Comparison of ENCODE assay signal across 12 cellular contexts in the genomic region with DNA sequence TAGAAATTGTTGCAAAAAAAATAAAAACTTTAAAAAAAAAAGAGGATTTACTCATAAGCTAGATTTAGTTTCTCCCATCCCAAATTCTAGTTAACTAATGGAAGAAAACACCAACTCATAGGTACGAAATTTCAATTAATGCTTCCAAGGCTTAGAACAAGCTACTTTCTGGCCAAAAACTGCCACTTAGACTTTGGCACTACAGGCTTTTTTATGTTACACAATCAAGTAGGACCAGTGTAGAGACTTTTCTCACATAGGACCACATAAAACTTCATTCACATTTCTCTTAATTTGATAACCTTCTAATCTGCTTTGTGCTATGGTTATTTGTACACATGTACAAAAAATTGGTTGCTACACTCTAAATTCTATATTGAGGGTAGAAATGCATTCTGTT. TPM values are rescaled to one million over a fixed set of nuclear protein-coding genes. Genes with fewer than 3 reads are reported as not detected.
A peak's percentile ranks its signal among the peaks of the same experiment; 100 is the strongest.
DNase-seq lines count a peak whose midpoint lies in the region; TF ChIP-seq lines count a peak whose summit lies in the region.
"Had no signal": no experiment of that assay in that cellular context is flagged by ENCODE, and none has a peak within 500 bp of the region (broad histone marks: within the 10 kb centered on the region; RNA-seq: fewer than 3 reads in every experiment).

No MANE protein-coding gene starts in this region.

- H3K4me1 ChIP-seq in liver (ENCODE audit: control insufficient read depth in 4 of 4, insufficient read depth in 4 of 4, low read length in 3 of 4) (peaks cover 12 to 56% (median 39%) of the 10 kb centered on the region in 4 donors), subcutaneous abdominal adipose tissue (ENCODE audit: control insufficient read depth in 5 of 5, insufficient read depth in 5 of 5, low read length in 5 of 5) (peaks cover 3 to 68% (median 54%) of the 10 kb centered on the region in 5 donors)

- H3K9me3 ChIP-seq in WERI-Rb-1 (ENCODE audit: severe bottlenecking) = no peaks in the 10 kb centered on the region
- no peaks in the 10 kb centered on the region for H3K9me3 ChIP-seq in liver (ENCODE audit: control insufficient read depth in 4 of 4, low read length in 3 of 4)
- no peaks in the 10 kb centered on the region for H3K9me3 ChIP-seq in subcutaneous abdominal adipose tissue (ENCODE audit: control insufficient read depth in 5 of 5, low read length in 5 of 5)
- H3K9me3 ChIP-seq: tibial nerve had no signal

- peaks cover 55% of the 10 kb centered on the region for H3K4me1 Mint-ChIP-seq in activated T-cell treated with anti-CD3 and anti-CD28 coated beads, Interleukin-2, amount 50 U/mL, for 24 hours (ENCODE audit: low read depth)

- TF ChIP-seq CTCF in WERI-Rb-1 (IDR thresholded peaks at IDR 0.05; ENCODE audit: low read depth, low read length) (no peak), liver (IDR thresholded peaks at IDR 0.05; ENCODE audit: low read depth, low read length, missing input control) (no peak)

- H3K36me3 Mint-ChIP-seq in activated T-cell treated with anti-CD3 and anti-CD28 coated beads, Interleukin-2, amount 50 U/mL, for 24 hours (ENCODE audit: low read depth) = peaks cover 91% of the 10 kb centered on the region

- H3K9ac ChIP-seq in liver (ENCODE audit: low read depth in 1 of 2, low read length in 2 of 2) (peak overlapping the region in 1 of 2 donors; percentile 58), subcutaneous abdominal adipose tissue (ENCODE audit: low read length in 5 of 5) (peak overlapping the region in 4 of 5 donors; percentile 44 to 99 (median 98))

- WGBS in liver = 26% methylated on average over 1 of the region's 1 CpG

- no peaks in the 10 kb centered on the region for H3K9me3 Mint-ChIP-seq in activated T-cell treated with anti-CD3 and anti-CD28 coated beads, Interleukin-2, amount 50 U/mL, for 24 hours

- peak overlapping the region; percentile 37; the same call in 1 of the 2 replicates for H3K27ac ChIP-seq in WERI-Rb-1
- peak overlapping the region; percentile 40 to 77 for H3K27ac ChIP-seq in liver (ENCODE audit: low read depth in 1 of 2, low read length in 2 of 2)
- peak overlapping the region; percentile 100 for H3K27ac ChIP-seq in subcutaneous abdominal adipose tissue (ENCODE audit: low read depth, low read length)

- H3K27me3 ChIP-seq in WERI-Rb-1 (ENCODE audit: insufficient read depth, low read depth, severe bottlenecking) = no peaks in the 10 kb centered on the region
- no peaks in the 10 kb centered on the region for H3K27me3 ChIP-seq in liver (ENCODE audit: control insufficient read depth in 4 of 4, insufficient read depth in 4 of 4, low read length in 3 of 4)
- H3K27me3 ChIP-seq in subcutaneous abdominal adipose tissue (ENCODE audit: control insufficient read depth in 5 of 5, insufficient read depth in 4 of 5, low read length in 5 of 5) = no peaks in the 10 kb centered on the region
- H3K27me3 ChIP-seq: tibial nerve had no signal

- H3K4me3 ChIP-seq in WERI-Rb-1 (ENCODE audit: low read depth, low read length) (no peak overlapping the region), liver (ENCODE audit: low read depth in 1 of 3, low read length in 3 of 3) (peak overlapping the region; percentile 27 to 55 (median 47)), subcutaneous abdominal adipose tissue (ENCODE audit: low read depth in 1 of 5, low read length in 5 of 5) (no peak overlapping the region)
- H3K4me3 ChIP-seq: tibial nerve had no signal

- peak overlapping the region; percentile 93 for H3K4me3 Mint-ChIP-seq in activated T-cell treated with anti-CD3 and anti-CD28 coated beads, Interleukin-2, amount 50 U/mL, for 24 hours

- H3K36me3 ChIP-seq in WERI-Rb-1 (peaks cover 70% of the 10 kb centered on the region), liver (ENCODE audit: control insufficient read depth in 4 of 4, insufficient read depth in 3 of 4, low read depth in 1 of 4, low read length in 3 of 4) (peaks cover 2 to 10% (median 5%) of the 10 kb centered on the region in 4 donors), subcutaneous abdominal adipose tissue (ENCODE audit: control insufficient read depth in 5 of 5, insufficient read depth in 5 of 5, low read length in 5 of 5) (peaks cover 9 to 22% (median 11%) of the 10 kb centered on the region in 5 donors)

- H3K27me3 Mint-ChIP-seq in activated T-cell treated with anti-CD3 and anti-CD28 coated beads, Interleukin-2, amount 50 U/mL, for 24 hours = no peaks in the 10 kb centered on the region

- no peak for DNase-seq in activated T-cell treated with anti-CD3 and anti-CD28 coated beads, Interleukin-2, amount 50 U/mL, for 24 hours
- no peak for DNase-seq in activated T-cell treated with anti-CD3 and anti-CD28 coated beads, Interleukin-2, amount 50 U/mL, for 1 hour
- DNase-seq in WERI-Rb-1 (no peak), NCI-H510A (lab: John Stamatoyannopoulos, UW) (no peak), HT-29 (ENCODE audit: low spot score) (no peak), cerebellar cortex (ENCODE audit: low spot score) (no peak)
- DNase-seq: stimulated activated CD4-positive, alpha-beta T cell treated with anti-CD3 and anti-CD28 coated beads, Interleukin-4, amount 100 ng/mL, for 1 hour had no signal

- peak overlapping the region; percentile 45 for H3K27ac Mint-ChIP-seq in activated T-cell treated with anti-CD3 and anti-CD28 coated beads, Interleukin-2, amount 50 U/mL, for 24 hours

- peak; percentile 16 to 20 for TF ChIP-seq RAD21 in liver (IDR thresholded peaks at IDR 0.05)

TF ChIP-seq in liver, 16 proteins besides CTCF, POLR2A, EP300 and RAD21:
- TF ChIP-seq SP1 (IDR thresholded peaks at IDR 0.05) = peak; percentile 28
- no peak for TF ChIP-seq GABPA (IDR thresholded peaks at IDR 0.05 in 1 of 2, conservative IDR thresholded peaks at IDR 0.05 in 1 of 2)
- TF ChIP-seq RXRA (IDR thresholded peaks at IDR 0.05) = peak in 1 of 2 donors; percentile 7
- peak; percentile 75 for TF ChIP-seq HNF4G (IDR thresholded peaks at IDR 0.05)
- TF ChIP-seq HNF4A (conservative IDR thresholded peaks at IDR 0.05) = peak; percentile 88 to 91
- TF ChIP-seq YY1 (IDR thresholded peaks at IDR 0.05) = peak; percentile 27
- peak in 1 of 2 donors; percentile 24 for TF ChIP-seq JUND (IDR thresholded peaks at IDR 0.05)
- no peak for TF ChIP-seq TAF1 (conservative IDR thresholded peaks at IDR 0.05)

RNA-seq across cellular contexts. Expression of a gene that starts 3.1 kb away (rescaled TPM):
- total RNA-seq in liver = 10 to 100 TPM; 90.6 to 91.5 TPM
- 100 to 1,000 TPM in 1 of 2 donors, 10 to 100 TPM in 1; 82.3 to 112 TPM for polyA plus RNA-seq in liver
- 67.2 and 92.5 TPM in 2 replicates for total RNA-seq in HT-29 (2014; rRNA removed; shearing (Covaris generic))

RNA-seq across cellular contexts. Expression of a gene that starts 3.6 kb away (rescaled TPM):
- total RNA-seq in liver = 10 to 100 TPM; 10.1 to 16.4 TPM
- 1 to 10 TPM; 5.5 to 7.1 TPM for polyA plus RNA-seq in liver
- total RNA-seq in HT-29 (2014; rRNA removed; shearing (Covaris generic)) = 5.8 and 6.5 TPM in 2 replicates

RNA-seq across cellular contexts. Expression of a gene that starts 8.6 kb away (rescaled TPM):
- not detected for total RNA-seq in liver
- polyA plus RNA-seq in liver = under 1 TPM in 1 of 2 donors, not detected in 1; 0.15 TPM
- total RNA-seq in HT-29 (2014; rRNA removed; shearing (Covaris generic)) = not detected in 2 replicates
- total RNA-seq: activated CD8-positive, alpha-beta memory T cell treated with anti-CD3 and anti-CD28 coated beads for 36 hours; mononuclear cell; tibial nerve had no signal

RNA-seq across cellular contexts. Expression of a gene that starts 34.2 kb away (rescaled TPM):
- 10 to 100 TPM in 1 of 2 donors, 1 to 10 TPM in 1; 7.3 to 17.5 TPM for total RNA-seq in liver
- polyA plus RNA-seq in liver = 10 to 100 TPM in 1 of 2 donors, 1 to 10 TPM in 1; 9.9 to 12.5 TPM
- total RNA-seq in HT-29 (2014; rRNA removed; shearing (Covaris generic)) = 13.4 and 14.0 TPM in 2 replicates

Comparison
In these comparisons a context has a peak if more than half of its experiments do, and no peak if none do; other contexts are left out.
1. H3K27ac ChIP-seq: peak in every context shown above with its lines; median percentile 100 in subcutaneous abdominal adipose tissue; 58 in liver; 37 in WERI-Rb-1.
2. H3K4me3 ChIP-seq: peak in liver (3 of 3); none in WERI-Rb-1 (single experiment) and subcutaneous abdominal adipose tissue (0 of 5).